17 cellular contexts compared by ENCODE assay signal in the genomic region with DNA sequence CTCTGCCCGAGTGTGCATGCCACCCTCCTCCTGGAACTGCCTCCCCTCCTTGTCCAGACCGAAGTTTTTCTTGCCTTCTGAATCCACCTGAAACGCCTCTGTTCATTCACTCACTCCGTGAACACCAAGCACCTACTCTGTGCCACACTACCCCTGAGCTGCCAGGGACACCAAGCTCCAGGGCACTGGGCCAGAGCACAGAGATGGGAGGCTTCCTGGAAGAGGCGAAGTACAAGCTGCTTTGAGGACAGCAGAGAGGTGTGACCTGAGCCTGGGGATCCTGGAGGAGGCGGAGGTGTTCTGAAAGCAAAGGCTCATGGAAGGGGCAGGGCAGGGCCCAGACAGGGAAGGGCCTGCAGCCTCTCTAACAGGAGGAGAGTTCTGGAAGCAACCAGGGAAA. TPM values are rescaled to one million over a fixed set of nuclear protein-coding genes. Genes with fewer than 3 reads are reported as not detected.
"Had no signal": no experiment of that assay in that cellular context is flagged by ENCODE, and none has a peak within 500 bp of the region (broad histone marks: within the 10 kb centered on the region; RNA-seq: fewer than 3 reads in every experiment).

No MANE protein-coding gene starts in this region.

- H3K27ac Mint-ChIP-seq: activated B cell treated with CpG ODN at 0.5 μM for 24 hours; activated CD4-positive, alpha-beta T cell treated with anti-CD3 and anti-CD28 coated beads, Interleukin-2, amount 10 ng/mL, durations not matched to agents 24 days and 14 days; activated T-cell treated with anti-CD3 and anti-CD28 coated beads, Interleukin-2, amount 50 U/mL, for 72 hours; naive B cell had no signal

- DNase-seq: activated B cell treated with CpG ODN at 0.5 μM for 24 hours; activated CD4-positive, alpha-beta T cell treated with anti-CD3 and anti-CD28 coated beads, Interleukin-2, amount 10 ng/mL, durations not matched to agents 24 days and 14 days; activated CD8-positive, alpha-beta memory T cell treated with anti-CD3 and anti-CD28 coated beads, Interleukin-2, amount 50 U/mL, for 48 hours; activated gamma-delta T cell; activated T-cell treated with anti-CD3 and anti-CD28 coated beads, Interleukin-2, amount 50 U/mL, for 72 hours; immature natural killer cell; naive B cell; nucleus accumbens; stimulated activated naive CD8-positive, alpha-beta T cell treated with anti-CD3 and anti-CD28 coated beads, Interleukin-15, amount 100 ng/mL, for 72 hours; T-helper 2 cell; testis; uterus had no signal

- H3K36me3 ChIP-seq: prostate gland, uterus had no signal

- ATAC-seq: activated naive CD4-positive, alpha-beta T cell treated with anti-CD3 and anti-CD28 coated beads, Interleukin-2, amount 50 U/mL, for 72 hours; activated T-cell treated with anti-CD3 and anti-CD28 coated beads, Interleukin-2, amount 50 U/mL, for 72 hours; esophagus mucosa; stimulated activated naive CD8-positive, alpha-beta T cell treated with anti-CD3 and anti-CD28 coated beads, Interleukin-15, amount 100 ng/mL, for 72 hours had no signal

- H3K27ac ChIP-seq: uterus had no signal

- H3K9me3 ChIP-seq: prostate gland, testis, uterus had no signal

- H3K4me3 Mint-ChIP-seq: activated B cell treated with CpG ODN at 0.5 μM for 24 hours; activated CD4-positive, alpha-beta T cell treated with anti-CD3 and anti-CD28 coated beads, Interleukin-2, amount 10 ng/mL, durations not matched to agents 24 days and 14 days; activated T-cell treated with anti-CD3 and anti-CD28 coated beads, Interleukin-2, amount 50 U/mL, for 72 hours; immature natural killer cell; naive B cell; stimulated activated naive CD8-positive, alpha-beta T cell treated with anti-CD3 and anti-CD28 coated beads, Interleukin-15, amount 100 ng/mL, for 72 hours had no signal

- H3K4me1 Mint-ChIP-seq: activated B cell treated with CpG ODN at 0.5 μM for 24 hours; activated CD4-positive, alpha-beta T cell treated with anti-CD3 and anti-CD28 coated beads, Interleukin-2, amount 10 ng/mL, durations not matched to agents 24 days and 14 days; immature natural killer cell had no signal

- H3K27me3 Mint-ChIP-seq: activated B cell treated with CpG ODN at 0.5 μM for 24 hours; activated CD4-positive, alpha-beta T cell treated with anti-CD3 and anti-CD28 coated beads, Interleukin-2, amount 10 ng/mL, durations not matched to agents 24 days and 14 days had no signal

- H3K9me3 Mint-ChIP-seq: activated B cell treated with CpG ODN at 0.5 μM for 24 hours; activated CD4-positive, alpha-beta T cell treated with anti-CD3 and anti-CD28 coated beads, Interleukin-2, amount 10 ng/mL, durations not matched to agents 24 days and 14 days; activated naive CD4-positive, alpha-beta T cell treated with anti-CD3 and anti-CD28 coated beads, Interleukin-2, amount 50 U/mL, for 72 hours; activated T-cell treated with anti-CD3 and anti-CD28 coated beads, Interleukin-2, amount 50 U/mL, for 72 hours; immature natural killer cell; stimulated activated naive CD8-positive, alpha-beta T cell treated with anti-CD3 and anti-CD28 coated beads, Interleukin-15, amount 100 ng/mL, for 72 hours had no signal

- H3K27me3 ChIP-seq: testis, uterus had no signal

- H3K36me3 Mint-ChIP-seq: activated naive CD4-positive, alpha-beta T cell treated with anti-CD3 and anti-CD28 coated beads, Interleukin-2, amount 50 U/mL, for 72 hours; immature natural killer cell; naive B cell had no signal

- H3K4me3 ChIP-seq: lung, prostate gland, testis, uterus had no signal

RNA-seq across cellular contexts. Expression of gene SCUBE1, which starts 47.5 kb away (rescaled TPM):
- total RNA-seq: activated B cell treated with CpG ODN at 0.5 μM for 24 hours; activated CD4-positive, alpha-beta T cell treated with anti-CD3 and anti-CD28 coated beads, Interleukin-2, amount 10 ng/mL, durations not matched to agents 24 days and 14 days; fibroblast of villous mesenchyme had no signal
